2 cellular contexts compared by ENCODE assay signal in the genomic region with DNA sequence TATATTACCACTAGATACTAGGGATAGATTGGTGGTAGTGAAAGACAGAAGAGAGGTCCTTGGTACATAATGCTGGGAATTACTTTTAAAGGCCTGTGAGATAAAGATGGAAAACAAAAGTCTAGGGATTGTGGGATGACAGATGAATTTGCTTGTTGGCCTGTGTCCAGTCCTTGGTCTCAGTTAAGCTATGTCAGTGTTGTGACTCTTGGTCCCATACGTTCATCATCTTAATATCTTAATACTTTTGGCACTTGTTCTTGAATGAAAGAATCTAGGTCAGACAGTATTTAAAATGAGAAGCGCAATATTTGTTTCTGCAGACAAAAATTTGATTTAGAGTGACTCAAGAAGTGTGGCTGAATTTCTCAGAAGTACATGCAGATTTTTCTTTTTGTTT.
TF ChIP-seq lines count a peak whose summit lies in the region.

No MANE protein-coding gene starts in this region.

TF ChIP-seq in WTC11, 78 proteins besides CTCF, POLR2A, EP300 and RAD21:
- TF ChIP-seq, protein P1, sequence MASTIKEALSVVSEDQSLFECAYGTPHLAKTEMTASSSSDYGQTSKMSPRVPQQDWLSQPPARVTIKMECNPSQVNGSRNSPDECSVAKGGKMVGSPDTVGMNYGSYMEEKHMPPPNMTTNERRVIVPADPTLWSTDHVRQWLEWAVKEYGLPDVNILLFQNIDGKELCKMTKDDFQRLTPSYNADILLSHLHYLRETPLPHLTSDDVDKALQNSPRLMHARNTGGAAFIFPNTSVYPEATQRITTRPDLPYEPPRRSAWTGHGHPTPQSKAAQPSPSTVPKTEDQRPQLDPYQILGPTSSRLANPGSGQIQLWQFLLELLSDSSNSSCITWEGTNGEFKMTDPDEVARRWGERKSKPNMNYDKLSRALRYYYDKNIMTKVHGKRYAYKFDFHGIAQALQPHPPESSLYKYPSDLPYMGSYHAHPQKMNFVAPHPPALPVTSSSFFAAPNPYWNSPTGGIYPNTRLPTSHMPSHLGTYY (CRISPR knock-in tag; IDR thresholded peaks at IDR 0.05): no peak
- TF ChIP-seq, protein P2, sequence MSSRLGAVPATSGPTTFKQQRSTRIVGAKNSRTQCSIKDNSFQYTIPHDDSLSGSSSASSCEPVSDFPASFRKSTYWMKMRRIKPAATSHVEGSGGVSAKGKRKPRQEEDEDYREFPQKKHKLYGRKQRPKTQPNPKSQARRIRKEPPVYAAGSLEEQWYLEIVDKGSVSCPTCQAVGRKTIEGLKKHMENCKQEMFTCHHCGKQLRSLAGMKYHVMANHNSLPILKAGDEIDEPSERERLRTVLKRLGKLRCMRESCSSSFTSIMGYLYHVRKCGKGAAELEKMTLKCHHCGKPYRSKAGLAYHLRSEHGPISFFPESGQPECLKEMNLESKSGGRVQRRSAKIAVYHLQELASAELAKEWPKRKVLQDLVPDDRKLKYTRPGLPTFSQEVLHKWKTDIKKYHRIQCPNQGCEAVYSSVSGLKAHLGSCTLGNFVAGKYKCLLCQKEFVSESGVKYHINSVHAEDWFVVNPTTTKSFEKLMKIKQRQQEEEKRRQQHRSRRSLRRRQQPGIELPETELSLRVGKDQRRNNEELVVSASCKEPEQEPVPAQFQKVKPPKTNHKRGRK (CRISPR knock-in tag; IDR thresholded peaks at IDR 0.05; ENCODE audit: borderline replicate concordance): no peak
- TF ChIP-seq, protein P3, sequence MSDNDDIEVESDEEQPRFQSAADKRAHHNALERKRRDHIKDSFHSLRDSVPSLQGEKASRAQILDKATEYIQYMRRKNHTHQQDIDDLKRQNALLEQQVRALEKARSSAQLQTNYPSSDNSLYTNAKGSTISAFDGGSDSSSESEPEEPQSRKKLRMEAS (CRISPR knock-in tag; IDR thresholded peaks at IDR 0.05): no peak
- TF ChIP-seq GTF2I (CRISPR knock-in tag; conservative IDR thresholded peaks at IDR 0.05) (no peak), ZNF121 (CRISPR knock-in tag; IDR thresholded peaks at IDR 0.05) (no peak), NFATC4 (CRISPR knock-in tag; IDR thresholded peaks at IDR 0.05) (no peak), CREB1 (CRISPR knock-in tag; IDR thresholded peaks at IDR 0.05) (no peak), IRF2 (CRISPR knock-in tag; IDR thresholded peaks at IDR 0.05; ENCODE audit: borderline replicate concordance, low read depth) (no peak), KAT7 (CRISPR knock-in tag; IDR thresholded peaks at IDR 0.05; ENCODE audit: borderline replicate concordance) (no peak)
- TF ChIP-seq, protein P4, sequence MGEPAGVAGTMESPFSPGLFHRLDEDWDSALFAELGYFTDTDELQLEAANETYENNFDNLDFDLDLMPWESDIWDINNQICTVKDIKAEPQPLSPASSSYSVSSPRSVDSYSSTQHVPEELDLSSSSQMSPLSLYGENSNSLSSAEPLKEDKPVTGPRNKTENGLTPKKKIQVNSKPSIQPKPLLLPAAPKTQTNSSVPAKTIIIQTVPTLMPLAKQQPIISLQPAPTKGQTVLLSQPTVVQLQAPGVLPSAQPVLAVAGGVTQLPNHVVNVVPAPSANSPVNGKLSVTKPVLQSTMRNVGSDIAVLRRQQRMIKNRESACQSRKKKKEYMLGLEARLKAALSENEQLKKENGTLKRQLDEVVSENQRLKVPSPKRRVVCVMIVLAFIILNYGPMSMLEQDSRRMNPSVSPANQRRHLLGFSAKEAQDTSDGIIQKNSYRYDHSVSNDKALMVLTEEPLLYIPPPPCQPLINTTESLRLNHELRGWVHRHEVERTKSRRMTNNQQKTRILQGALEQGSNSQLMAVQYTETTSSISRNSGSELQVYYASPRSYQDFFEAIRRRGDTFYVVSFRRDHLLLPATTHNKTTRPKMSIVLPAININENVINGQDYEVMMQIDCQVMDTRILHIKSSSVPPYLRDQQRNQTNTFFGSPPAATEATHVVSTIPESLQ (CRISPR knock-in tag; IDR thresholded peaks at IDR 0.05): no peak
- TF ChIP-seq, protein P5, sequence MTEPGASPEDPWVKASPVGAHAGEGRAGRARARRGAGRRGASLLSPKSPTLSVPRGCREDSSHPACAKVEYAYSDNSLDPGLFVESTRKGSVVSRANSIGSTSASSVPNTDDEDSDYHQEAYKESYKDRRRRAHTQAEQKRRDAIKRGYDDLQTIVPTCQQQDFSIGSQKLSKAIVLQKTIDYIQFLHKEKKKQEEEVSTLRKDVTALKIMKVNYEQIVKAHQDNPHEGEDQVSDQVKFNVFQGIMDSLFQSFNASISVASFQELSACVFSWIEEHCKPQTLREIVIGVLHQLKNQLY (CRISPR knock-in tag; IDR thresholded peaks at IDR 0.05): no peak
TF ChIP-seq in WTC11: peak in this region for 0.

TF ChIP-seq in H1, 55 proteins besides CTCF, POLR2A, EP300 and RAD21:
- TF ChIP-seq RFX5 (IDR thresholded peaks at IDR 0.05; ENCODE audit: borderline replicate concordance, low read depth, low read length) (no peak), POLR2AphosphoS5 (IDR thresholded peaks at IDR 0.05; ENCODE audit: low read depth, low read length) (peak; percentile 62; the same call in 1 of the 2 replicates)
